In genomic region chr21:17925000-17925610, GRCh38 we compare ENCODE assay signal across 8 cellular contexts.
DNase-seq lines count a peak whose midpoint lies in the region; ATAC-seq and FAIRE-seq lines count a peak whose summit lies in the region.

No MANE protein-coding gene starts in this region.

- H3K4me2 ChIP-seq in mesendoderm (ENCODE audit: low read length), result no peak overlapping the region

- peak; percentile 97 for ATAC-seq in HG03135 (IDR thresholded peaks at IDR 0.05; ENCODE audit: unreplicated experiment)
- ATAC-seq in activated CD4-positive, CD25-positive, alpha-beta regulatory T cell treated with anti-CD3 and anti-CD28 coated beads, Interleukin-2, amount 50 U/mL, for 24 hours, result peak; percentile 89 to 92

- FAIRE-seq in GM19239 (lab: Jason Lieb, UNC), result peak; percentile 79

- no peak overlapping the region for H2BK120ac ChIP-seq in mesendoderm (ENCODE audit: low read depth, low read length)

- no peak overlapping the region for H4K8ac ChIP-seq in mesendoderm (ENCODE audit: low read depth, low read length)

- peak; percentile 45 for DNase-seq in COLO668 (lab: John Stamatoyannopoulos, UW; ENCODE audit: unreplicated experiment)
- DNase-seq in GM19239 (ENCODE audit: insufficient read length, low spot score), result peak; percentile 48
- DNase-seq in NCI-H2196 treated with DMSO at 0.1 percent for 48 hours (lab: John Stamatoyannopoulos, UW; ENCODE audit: unreplicated experiment), result peak; percentile 24
- DNase-seq in effector memory CD4-positive, alpha-beta T cell, result peak; percentile 9 to 29 (median 9)
- peak; percentile 86 for DNase-seq in mesendoderm
- DNase-seq in superior temporal gyrus (ENCODE audit: extremely low spot score), result peak; percentile 80

- H2BK15ac ChIP-seq in mesendoderm (replicated peaks; ENCODE audit: low read depth), result no peak overlapping the region

- no peak overlapping the region for H3K9ac ChIP-seq in mesendoderm (ENCODE audit: low read length)

- H3K9me3 ChIP-seq in effector memory CD4-positive, alpha-beta T cell (ENCODE audit: control insufficient read depth, low read length), result no peaks in the 10 kb centered on the region

- H3K4me1 ChIP-seq in effector memory CD4-positive, alpha-beta T cell (ENCODE audit: control insufficient read depth, insufficient read depth, low read length, poor library complexity, severe bottlenecking), result no peaks in the 10 kb centered on the region
- peaks cover 6% of the 10 kb centered on the region for H3K4me1 ChIP-seq in mesendoderm (ENCODE audit: control insufficient read depth, low read depth, low read length)

- no CpG with 5 or more reads among the region's 3 CpGs for WGBS in mesendoderm (ENCODE audit: extremely low coverage, insufficient coverage, low lambda C conversion rate)

- no peak overlapping the region for H3K4me3 ChIP-seq in effector memory CD4-positive, alpha-beta T cell (ENCODE audit: insufficient read depth, low read depth, low read length, poor library complexity, severe bottlenecking)
- no peak overlapping the region for H3K4me3 ChIP-seq in mesendoderm (ENCODE audit: low read length)

- no peak overlapping the region for H3K4ac ChIP-seq in mesendoderm (ENCODE audit: low read depth, low read length)

- H3K36me3 ChIP-seq in effector memory CD4-positive, alpha-beta T cell (ENCODE audit: control insufficient read depth, insufficient read depth, low read length), result no peaks in the 10 kb centered on the region
- H3K36me3 ChIP-seq in mesendoderm (ENCODE audit: control insufficient read depth, insufficient read depth, low read length), result no peaks in the 10 kb centered on the region

- H4K5ac ChIP-seq in mesendoderm (ENCODE audit: low read length), result no peak overlapping the region

- no peak overlapping the region for H2AK5ac ChIP-seq in mesendoderm (ENCODE audit: low read length)

- H3K27me3 ChIP-seq in effector memory CD4-positive, alpha-beta T cell (replicated peaks; ENCODE audit: control insufficient read depth, insufficient read depth, low read length, poor library complexity, severe bottlenecking), result no peaks in the 10 kb centered on the region
- H3K27me3 ChIP-seq in mesendoderm (ENCODE audit: insufficient read depth, low read length, poor library complexity), result no peaks in the 10 kb centered on the region

- no peak overlapping the region for H3K27ac ChIP-seq in effector memory CD4-positive, alpha-beta T cell (ENCODE audit: insufficient read depth, low read length, poor library complexity, severe bottlenecking)
- no peak overlapping the region for H3K27ac ChIP-seq in mesendoderm (ENCODE audit: low read depth, low read length)

- no peak overlapping the region for H3K18ac ChIP-seq in mesendoderm (ENCODE audit: low read length)

- H3K56ac ChIP-seq in mesendoderm (ENCODE audit: low read length), result no peak overlapping the region

- no peak overlapping the region for H3K23ac ChIP-seq in mesendoderm (ENCODE audit: low read length)

- no peaks in the 10 kb centered on the region for H3K79me1 ChIP-seq in mesendoderm (ENCODE audit: low read length)

- no peaks in the 10 kb centered on the region for H3K79me2 ChIP-seq in mesendoderm (ENCODE audit: control insufficient read depth, insufficient read depth, low read length)

- H2BK5ac ChIP-seq in mesendoderm (ENCODE audit: low read length), result no peak overlapping the region

Comparison
In these comparisons a context has a peak if more than half of its experiments do, and no peak if none do; other contexts are left out.
1. DNase-seq: peak in every context shown above with its lines; median percentile 86 in mesendoderm; 80 in superior temporal gyrus; 48 in GM19239; 45 in COLO668; 24 in NCI-H2196 treated with DMSO at 0.1 percent for 48 hours; 9 in effector memory CD4-positive, alpha-beta T cell.